8 cellular contexts compared by ENCODE assay signal in genomic region chr5:42423285-42424152, GRCh38. TPM values are rescaled to one million over a fixed set of nuclear protein-coding genes. Genes with fewer than 3 reads are reported as not detected.
DNase-seq lines count a peak whose midpoint lies in the region; ATAC-seq and TF ChIP-seq lines count a peak whose summit lies in the region.

TSS of gene GHR (plus strand) at chr5:42423439. CDS start at chr5:42565875, 142,436 bp downstream.

- WGBS in body of pancreas, 2 donors: 0% methylated on average over 26 to 60 of the region's 60 CpGs
- 0 to 1% (median 1%) methylated on average over 53 to 59 of the region's 60 CpGs for WGBS in psoas muscle, 3 donors

- H3K4me3 ChIP-seq in body of pancreas (peak within 1 kb of the TSS; percentile 23 to 54), psoas muscle (peak within 1 kb of the TSS; percentile 86)

- H3K36me3 ChIP-seq in body of pancreas (replicated peaks in 1 of 2; ENCODE audit: insufficient read depth in 1 of 2, low read depth in 2 of 2): no peaks in the 10 kb centered on the region
- H3K36me3 ChIP-seq in psoas muscle (ENCODE audit: insufficient read depth in 1 of 2, low read depth in 1 of 2): no peaks in the 10 kb centered on the region

- H3K9me3 ChIP-seq in body of pancreas (no peaks in the 10 kb centered on the region), psoas muscle (no peaks in the 10 kb centered on the region)

- intact Hi-C loops in body of pancreas (cut with DNase I) (loop anchor here (5.0 kb wide), 1 partner anchor 159 kb away; no protein-coding TSS in a partner anchor), psoas muscle (cut with DNase I) (loop anchor here (1.0 to 10.0 kb wide), 9 partner anchors 74 to 569 kb away; partner anchors contain the start of gene FBXO4 (in 1 of the 2))

- H3K27me3 ChIP-seq in body of pancreas (no peaks in the 10 kb centered on the region), psoas muscle (ENCODE audit: insufficient read depth in 3 of 3, low read length in 2 of 3) (no peaks in the 10 kb centered on the region)

- ATAC-seq in GM19324 (IDR thresholded peaks at IDR 0.05; ENCODE audit: low FRiP score, unreplicated experiment) (peak; percentile 89), HG03521 (IDR thresholded peaks at IDR 0.05; ENCODE audit: unreplicated experiment) (peak; percentile 80), body of pancreas (peak; percentile 95), psoas muscle (peak; percentile 89 to 92 (median 90)), HG03108 (IDR thresholded peaks at IDR 0.05; ENCODE audit: unreplicated experiment) (no peak)

- peak in 1 of 3 donors; percentile 30 for TF ChIP-seq POLR2A in body of pancreas (IDR thresholded peaks at IDR 0.05)

- peaks cover 16% of the 10 kb centered on the region for H3K4me1 ChIP-seq in body of pancreas
- H3K4me1 ChIP-seq in psoas muscle: peaks cover 41% of the 10 kb centered on the region

- TF ChIP-seq CTCF in body of pancreas (IDR thresholded peaks at IDR 0.05) (peak; percentile 45 to 93 (median 80)), psoas muscle (IDR thresholded peaks at IDR 0.05) (peak; percentile 88)

- H3K27ac ChIP-seq in body of pancreas (peak within 1 kb of the TSS; percentile 21 to 70 (median 46)), psoas muscle (peak within 1 kb of the TSS; percentile 89)

- DNase-seq in COR-L47 (lab: John Stamatoyannopoulos, UW): peak; percentile 55
- DNase-seq in NCI-H774 (lab: John Stamatoyannopoulos, UW): peak; percentile 67
- peak; percentile 84 to 88 (median 85) for DNase-seq in body of pancreas
- peak; percentile 60 to 88 for DNase-seq in hippocampal formation (lab: John Stamatoyannopoulos, UW)
- DNase-seq in psoas muscle: peak; percentile 81 to 91

RNA-seq across cellular contexts. Expression of gene GHR, which starts in this region (rescaled TPM):
- total RNA-seq in body of pancreas: 10 to 100 TPM in 1 of 2 donors, 1 to 10 TPM in 1; 5.7 to 12.9 TPM
- total RNA-seq in psoas muscle: 10 to 100 TPM; 31.4 to 60.3 (median 34.3) TPM
- polyA plus RNA-seq in psoas muscle: 10 to 100 TPM; 12.4 to 36.6 (median 26.5) TPM
